Comparison of ENCODE assay signal across 15 cellular contexts in genomic region chr4:184699941-184700340, GRCh38.
"Had no signal": no experiment of that assay in that cellular context is flagged by ENCODE, and none has a peak within 500 bp of the region (broad histone marks: within the 10 kb centered on the region; RNA-seq: fewer than 3 reads in every experiment).

No MANE protein-coding gene starts in this region.

- H3K4me3 Mint-ChIP-seq: activated naive CD4-positive, alpha-beta T cell treated with anti-CD3 and anti-CD28 coated beads, Interleukin-2, amount 10 ng/mL, durations not matched to agents 7 days and 5 days; activated T-cell treated with anti-CD3 and anti-CD28 coated beads, Interleukin-2, amount 50 U/mL, for 24 hours; nephron had no signal

- H3K9me3 Mint-ChIP-seq: activated naive CD4-positive, alpha-beta T cell treated with anti-CD3 and anti-CD28 coated beads, Interleukin-2, amount 10 ng/mL, durations not matched to agents 7 days and 5 days; activated T-cell treated with anti-CD3 and anti-CD28 coated beads, Interleukin-2, amount 50 U/mL, for 24 hours; nephron had no signal

- H3K27me3 Mint-ChIP-seq: activated naive CD4-positive, alpha-beta T cell treated with anti-CD3 and anti-CD28 coated beads, Interleukin-2, amount 10 ng/mL, durations not matched to agents 7 days and 5 days; activated T-cell treated with anti-CD3 and anti-CD28 coated beads, Interleukin-2, amount 50 U/mL, for 24 hours had no signal

- H3K4me3 ChIP-seq: coronary artery, esophagus muscularis mucosa, prostate gland had no signal

- H3K27ac Mint-ChIP-seq: activated naive CD4-positive, alpha-beta T cell treated with anti-CD3 and anti-CD28 coated beads, Interleukin-2, amount 10 ng/mL, durations not matched to agents 7 days and 5 days; activated T-cell treated with anti-CD3 and anti-CD28 coated beads, Interleukin-2, amount 50 U/mL, for 24 hours; nephron had no signal

- H3K4me1 ChIP-seq: prostate gland had no signal

- H3K27me3 ChIP-seq: esophagus muscularis mucosa, foreskin keratinocyte had no signal

- H3K36me3 ChIP-seq: esophagus muscularis mucosa, prostate gland had no signal

- H3K27ac ChIP-seq: coronary artery, esophagus muscularis mucosa, foreskin keratinocyte, prostate gland had no signal

- ATAC-seq: activated CD4-positive, CD25-positive, alpha-beta regulatory T cell treated with anti-CD3 and anti-CD28 coated beads, Interleukin-2, amount 50 U/mL, for 24 hours; foreskin keratinocyte; sciatic nerve had no signal

- DNase-seq: activated naive CD4-positive, alpha-beta T cell treated with anti-CD3 and anti-CD28 coated beads, Interleukin-2, amount 10 ng/mL, durations not matched to agents 7 days and 5 days; activated T-cell treated with anti-CD3 and anti-CD28 coated beads, Interleukin-2, amount 50 U/mL, for 24 hours; caudate nucleus; effector CD4-positive, alpha-beta T cell; foreskin keratinocyte; glutamatergic neuron; mesendoderm; nucleus accumbens; stimulated activated CD4-positive, alpha-beta T cell treated with anti-CD3 and anti-CD28 coated beads, Interleukin-1b, Interleukin-23, amount 100 ng/mL, for 48 hours had no signal
